ENCODE assay signal across 10 cellular contexts in genomic region chr6:163438940-163439335, GRCh38. TPM values are rescaled to one million over a fixed set of nuclear protein-coding genes. Genes with fewer than 3 reads are reported as not detected.
DNase-seq lines count a peak whose midpoint lies in the region; ATAC-seq, FAIRE-seq and TF ChIP-seq lines count a peak whose summit lies in the region.
"Had no signal": no experiment of that assay in that cellular context is flagged by ENCODE, and none has a peak within 500 bp of the region (broad histone marks: within the 10 kb centered on the region; RNA-seq: fewer than 3 reads in every experiment).

No MANE protein-coding gene starts in this region.

- peaks cover 86% of the 10 kb centered on the region for H3K79me2 ChIP-seq in KMS-11 (ENCODE audit: insufficient read depth, low read depth)
- peaks cover 100% of the 10 kb centered on the region for H3K79me2 ChIP-seq in astrocyte (ENCODE audit: insufficient read depth, low read length)

- peaks cover 27% of the 10 kb centered on the region for H3K4me1 Mint-ChIP-seq in astrocyte (ENCODE audit: low read depth, unreplicated experiment)

- no peaks in the 10 kb centered on the region for H3K27me3 Mint-ChIP-seq in astrocyte (ENCODE audit: low read depth, unreplicated experiment)

- H3K27ac ChIP-seq in KMS-11 (peak overlapping the region; percentile 52; the same call in 1 of the 2 replicates), astrocyte (ENCODE audit: low read depth, low read length) (no peak overlapping the region)
- H3K27ac ChIP-seq: A549 had no signal

- H3K9me3 Mint-ChIP-seq in astrocyte (ENCODE audit: unreplicated experiment): no peaks in the 10 kb centered on the region

- H3K27me3 ChIP-seq in KMS-11 (ENCODE audit: insufficient read depth, low read depth) (no peaks in the 10 kb centered on the region), astrocyte (ENCODE audit: insufficient read depth, low read length) (no peaks in the 10 kb centered on the region)

- H3K36me3 ChIP-seq in KMS-11 (ENCODE audit: insufficient read depth) (no peaks in the 10 kb centered on the region), astrocyte (ENCODE audit: insufficient read depth, low read length) (no peaks in the 10 kb centered on the region)

- FAIRE-seq in astrocyte (lab: Jason Lieb, UNC): no peak
- FAIRE-seq: A549 had no signal

- TF ChIP-seq CTCF in KMS-11 (conservative IDR thresholded peaks at IDR 0.05; ENCODE audit: low read depth, low read length) (no peak), astrocyte (IDR thresholded peaks at IDR 0.05; ENCODE audit: insufficient read depth, low read depth, low read length) (no peak)

- H2AFZ ChIP-seq in KMS-11 (ENCODE audit: low read depth) (no peak overlapping the region), astrocyte (ENCODE audit: low read depth, low read length) (no peak overlapping the region)

- DNase-seq in NCI-H1417 (lab: John Stamatoyannopoulos, UW): peak; percentile 4 to 65 (median 5)
- DNase-seq in NCI-H1417 treated with DMSO at 0.1 percent for 48 hours (lab: John Stamatoyannopoulos, UW): no peak
- no peak for DNase-seq in astrocyte (ENCODE audit: low read depth)
- DNase-seq in sciatic nerve (ENCODE audit: low spot score): peak; percentile 73
- no peak for DNase-seq in HCEC 1CT
- no peak for DNase-seq in DMS153 (lab: John Stamatoyannopoulos, UW)
- no peak for DNase-seq in activated CD4-positive, CD25-positive, alpha-beta regulatory T cell treated with anti-CD3 and anti-CD28 coated beads, Interleukin-2, amount 50 U/mL, for 72 hours
- DNase-seq: cortex of kidney had no signal

- peak overlapping the region; percentile 9 for H3K27ac Mint-ChIP-seq in astrocyte (ENCODE audit: unreplicated experiment)

- H4K20me1 ChIP-seq in KMS-11 (ENCODE audit: insufficient read depth) (peaks cover 36% of the 10 kb centered on the region), astrocyte (ENCODE audit: insufficient read depth, low read length) (peaks cover 85% of the 10 kb centered on the region)

- H3K4me2 ChIP-seq in KMS-11 (peak overlapping the region; percentile 52), astrocyte (ENCODE audit: low read length) (no peak overlapping the region)
- H3K4me2 ChIP-seq: A549 had no signal

- H3K9ac ChIP-seq in KMS-11: no peak overlapping the region; the same call in 1 of the 2 replicates
- no peak overlapping the region for H3K9ac ChIP-seq in astrocyte (ENCODE audit: low read length)

- H3K9me3 ChIP-seq in astrocyte (ENCODE audit: insufficient read depth, low read depth, low read length): no peaks in the 10 kb centered on the region
- H3K9me3 ChIP-seq: A549 had no signal

- peaks cover 68% of the 10 kb centered on the region for H3K4me1 ChIP-seq in KMS-11 (ENCODE audit: low read depth, poor library complexity, severe bottlenecking)
- H3K4me1 ChIP-seq in astrocyte (ENCODE audit: insufficient read depth, low read length): peaks cover 19% of the 10 kb centered on the region

- H3K4me3 ChIP-seq in KMS-11 (IDR thresholded peaks at IDR 0.05; ENCODE audit: insufficient read depth, low read depth, low read length) (no peak overlapping the region), astrocyte (ENCODE audit: insufficient read depth, low read depth, low read length) (no peak overlapping the region)
- H3K4me3 ChIP-seq: A549 had no signal

- intact Hi-C loops in sciatic nerve (cut with DNase I): loop anchor here (10.0 kb wide), 1 partner anchor 116 kb away; no protein-coding TSS in a partner anchor

- H3K36me3 Mint-ChIP-seq in astrocyte (ENCODE audit: low read depth, unreplicated experiment): peaks cover 3% of the 10 kb centered on the region

- peak; percentile 53 for ATAC-seq in sciatic nerve
- ATAC-seq: A549 had no signal

- H3K4me3 Mint-ChIP-seq in astrocyte (ENCODE audit: unreplicated experiment): no peak overlapping the region

RNA-seq across cellular contexts. Expression of gene QKI, which starts 24.4 kb away (rescaled TPM):
- total RNA-seq in astrocyte (202 and 204 TPM in 2 replicates), sciatic nerve (755 TPM)

Comparison
In these comparisons a context has a peak if more than half of its experiments do, and no peak if none do; other contexts are left out.
1. DNase-seq: peak in NCI-H1417 (3 of 3) and sciatic nerve (single experiment); none in NCI-H1417 treated with DMSO at 0.1 percent for 48 hours (single experiment), astrocyte (single experiment), HCEC 1CT (single experiment), DMS153 (single experiment) and activated CD4-positive, CD25-positive, alpha-beta regulatory T cell treated with anti-CD3 and anti-CD28 coated beads, Interleukin-2, amount 50 U/mL, for 72 hours (single experiment).